ENCODE assay signal across 1 cellular context in the genomic region with DNA sequence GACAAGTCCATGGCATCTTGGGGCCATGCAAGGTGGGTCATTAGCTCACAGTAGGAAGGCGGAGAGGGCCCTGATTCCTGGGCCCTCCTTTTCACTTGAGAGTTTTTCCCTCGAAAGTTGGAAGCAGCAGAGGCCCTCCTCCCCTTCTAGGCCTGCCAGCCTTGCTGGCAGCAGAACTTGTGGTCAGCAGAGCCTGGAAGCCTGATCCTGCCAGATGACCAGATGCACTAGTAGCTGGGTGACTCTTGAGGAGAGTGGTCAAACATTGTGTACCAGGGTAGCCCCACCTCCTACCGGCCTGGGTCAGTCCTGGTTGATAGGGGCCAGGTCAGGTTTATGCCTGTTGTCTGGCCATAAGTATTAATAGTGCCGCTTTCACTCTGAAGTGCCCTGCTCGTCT.
TF ChIP-seq lines count a peak whose summit lies in the region.

No MANE protein-coding gene starts in this region.

TF ChIP-seq in H1, 55 proteins besides CTCF, POLR2A, EP300 and RAD21:
- TF ChIP-seq POU5F1 (IDR thresholded peaks at IDR 0.05; ENCODE audit: low read depth, low read length): no peak
- no peak for TF ChIP-seq NRF1 (IDR thresholded peaks at IDR 0.05; ENCODE audit: low read depth, low read length)
- no peak for TF ChIP-seq CHD7 (IDR thresholded peaks at IDR 0.05; ENCODE audit: insufficient replicate concordance, low read length)
- TF ChIP-seq RNF2 (IDR thresholded peaks at IDR 0.05; ENCODE audit: borderline replicate concordance, low read depth, low read length, missing control alignments, poor library complexity, severe bottlenecking): no peak
- no peak for TF ChIP-seq ZNF274 (IDR thresholded peaks at IDR 0.05; ENCODE audit: borderline replicate concordance, extremely low read depth, low read length)
- TF ChIP-seq, protein P1, sequence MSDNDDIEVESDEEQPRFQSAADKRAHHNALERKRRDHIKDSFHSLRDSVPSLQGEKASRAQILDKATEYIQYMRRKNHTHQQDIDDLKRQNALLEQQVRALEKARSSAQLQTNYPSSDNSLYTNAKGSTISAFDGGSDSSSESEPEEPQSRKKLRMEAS (IDR thresholded peaks at IDR 0.05): no peak
- no peak for TF ChIP-seq GTF2F1 (IDR thresholded peaks at IDR 0.05; ENCODE audit: borderline replicate concordance, low read depth, low read length)
- TF ChIP-seq JUND (IDR thresholded peaks at IDR 0.05; ENCODE audit: low read length): no peak
- TF ChIP-seq ATF2 (IDR thresholded peaks at IDR 0.05; ENCODE audit: low read length): no peak
- no peak for TF ChIP-seq GABPA (IDR thresholded peaks at IDR 0.05; ENCODE audit: borderline replicate concordance, insufficient read depth, low read length)
- no peak for TF ChIP-seq TAF1 (IDR thresholded peaks at IDR 0.05; ENCODE audit: low read depth, low read length)
- TF ChIP-seq PHF8 (conservative IDR thresholded peaks at IDR 0.05; ENCODE audit: low read depth, low read length): no peak
- no peak for TF ChIP-seq BRCA1 (IDR thresholded peaks at IDR 0.05; ENCODE audit: low read depth, low read length)
- TF ChIP-seq ATF3 (IDR thresholded peaks at IDR 0.05; ENCODE audit: insufficient read depth, low read depth, low read length): no peak
- TF ChIP-seq SP1 (IDR thresholded peaks at IDR 0.05; ENCODE audit: low read depth, low read length): no peak
- TF ChIP-seq POLR2AphosphoS5 (IDR thresholded peaks at IDR 0.05; ENCODE audit: low read depth, low read length): no peak
- TF ChIP-seq CBX8 (IDR thresholded peaks at IDR 0.05; ENCODE audit: borderline replicate concordance, low read depth, low read length): no peak
- no peak for TF ChIP-seq CREB1 (IDR thresholded peaks at IDR 0.05)
